15 cellular contexts compared by ENCODE assay signal in the genomic region with DNA sequence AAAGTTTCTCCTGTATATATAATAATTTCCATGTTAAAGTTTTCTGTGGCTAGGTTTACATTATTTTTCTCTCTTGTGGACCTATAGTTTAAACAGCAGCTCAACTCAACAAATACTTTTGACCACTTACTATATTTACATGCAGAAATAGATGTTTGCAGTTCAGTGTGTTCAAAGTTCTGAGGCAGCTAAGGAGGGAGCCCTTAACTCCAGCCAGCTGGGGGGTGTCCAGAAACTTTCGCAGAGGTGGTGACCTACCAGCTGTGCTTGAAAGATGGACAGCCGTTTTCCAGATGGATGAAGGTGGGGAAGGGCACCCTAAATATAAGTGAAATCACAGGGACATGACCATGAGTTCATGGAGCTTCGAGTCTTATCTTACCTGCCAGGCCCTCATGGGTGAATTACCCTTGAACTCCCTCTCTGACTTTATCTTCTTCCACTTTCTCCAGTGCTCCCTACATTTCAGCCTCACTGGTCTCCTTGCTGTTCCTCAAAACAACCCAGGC. TPM values are rescaled to one million over a fixed set of nuclear protein-coding genes. Genes with fewer than 3 reads are reported as not detected.
DNase-seq lines count a peak whose midpoint lies in the region; ATAC-seq, FAIRE-seq and TF ChIP-seq lines count a peak whose summit lies in the region.
"Had no signal": no experiment of that assay in that cellular context is flagged by ENCODE, and none has a peak within 500 bp of the region (broad histone marks: within the 10 kb centered on the region; RNA-seq: fewer than 3 reads in every experiment).

No MANE protein-coding gene starts in this region.

- intact Hi-C loops in Right ventricle myocardium superior (cut with DNase I) (no loop called here), left ventricle myocardium inferior (cut with micrococcal nuclease) (no loop called here), K562 (cut with micrococcal nuclease) (loop anchor here (5.0 kb wide), 2 partner anchors 33 to 48 kb away; a partner anchor contains a TSS)

- peaks cover 4% of the 10 kb centered on the region for H3K9me1 ChIP-seq in K562 (ENCODE audit: control insufficient read depth, insufficient read depth, low read length)

- peak; percentile 82 for FAIRE-seq in K562 (lab: Jason Lieb, UNC)
- FAIRE-seq: G401.6, GM12891, GM19239, H1 had no signal

- peaks cover 85% of the 10 kb centered on the region for H3K36me3 ChIP-seq in left ventricle myocardium inferior
- peaks cover 67% of the 10 kb centered on the region; the same call in 2 of the 3 replicates for H3K36me3 ChIP-seq in K562 (ENCODE audit: control insufficient read depth, insufficient read depth, low read length)
- peaks cover 16% of the 10 kb centered on the region for H3K36me3 ChIP-seq in osteoblast (ENCODE audit: insufficient read depth, low read length)

- ATAC-seq in Right ventricle myocardium superior (ENCODE audit: poor library complexity) (peak; percentile 47), T-helper 17 cell (no peak), K562 (peak; percentile 74), HG02588 (IDR thresholded peaks at IDR 0.05; ENCODE audit: unreplicated experiment) (no peak)
- ATAC-seq: CD8-positive, alpha-beta T cell had no signal

- POLR2A ChIA-PET in K562 (lab: Yijun Ruan, JAX), result interaction anchor here (1.2 to 2.6 kb wide), 6 partner anchors 9 to 33 kb away, joined by 3 to 7 read pairs (median 4); a partner anchor contains a TSS

- DNase-seq in Right ventricle myocardium superior (no peak), left ventricle myocardium inferior (no peak), T-helper 17 cell (no peak), K562 (ENCODE audit: extremely low read depth in 1 of 4, low spot score in 3 of 4) (peak; percentile 27 to 84 (median 54)), osteoblast (ENCODE audit: insufficient read length, low spot score, missing footprints) (peak; percentile 10)
- DNase-seq in activated CD4-positive, alpha-beta T cell treated with anti-CD3 and anti-CD28 coated beads for 48 hours, result no peak
- DNase-seq: CD8-positive, alpha-beta T cell; H9 had no signal

- in situ Hi-C loops in K562 (cut with MboI), result no loop called here

- peak overlapping the region; percentile 2; the same call in 1 of the 2 replicates for H3K4me2 ChIP-seq in K562 (ENCODE audit: insufficient read depth, low read length)
- no peak overlapping the region for H3K4me2 ChIP-seq in osteoblast (ENCODE audit: insufficient read depth, low read length)
- H3K4me2 ChIP-seq: BLaER1 treated with 17β-estradiol and CSF1 and Interleukin-3, amounts not matched to agents 10 nM and 100 nM had no signal

- no peak for TF ChIP-seq CTCF in left ventricle myocardium inferior (IDR thresholded peaks at IDR 0.05; ENCODE audit: borderline replicate concordance)
- no peak for TF ChIP-seq CTCF in K562 (IDR thresholded peaks at IDR 0.05 in 2 of 3, conservative IDR thresholded peaks at IDR 0.05 in 1 of 3; ENCODE audit: insufficient read depth in 2 of 3, low read depth in 1 of 3, low read length in 3 of 3)
- no peak for TF ChIP-seq CTCF in osteoblast (IDR thresholded peaks at IDR 0.05; ENCODE audit: extremely low read depth, low read depth, low read length)

- CTCF ChIA-PET in K562 (lab: Yijun Ruan, JAX; ENCODE audit: low intra/inter-chr PET ratio), result no interaction called here

- 3% methylated on average over 3 of the region's 3 CpGs for WGBS in K562 (ENCODE audit: insufficient coverage, low coverage, missing lambda C conversion rate)

- peak; percentile 78 for TF ChIP-seq EP300 in K562 (IDR thresholded peaks at IDR 0.05; ENCODE audit: low read length)

- peak overlapping the region; percentile 51 for H3K27ac Mint-ChIP-seq in T-helper 17 cell
- H3K27ac Mint-ChIP-seq: B cell; CD8-positive, alpha-beta T cell had no signal

- H3K4me3 ChIP-seq in left ventricle myocardium inferior (no peak overlapping the region), K562 (no peak overlapping the region), osteoblast (ENCODE audit: insufficient read depth, low read length) (no peak overlapping the region)
- H3K4me3 ChIP-seq: BLaER1 treated with 17β-estradiol and CSF1 and Interleukin-3, amounts not matched to agents 10 nM and 100 nM had no signal

- H3K36me3 Mint-ChIP-seq in T-helper 17 cell (ENCODE audit: low read depth), result peaks cover 22% of the 10 kb centered on the region

- H3K4me1 ChIP-seq in left ventricle myocardium inferior (peaks cover 4% of the 10 kb centered on the region), K562 (replicated peaks in 1 of 2; ENCODE audit: control insufficient read depth in 2 of 2, insufficient read depth in 2 of 2, low read length in 2 of 2) (peaks cover 17 to 29% of the 10 kb centered on the region in 2 experiments; a peak in 4 of 5 replicates), osteoblast (ENCODE audit: insufficient read depth, low read length) (no peaks in the 10 kb centered on the region)

- no peaks in the 10 kb centered on the region for H4K20me1 ChIP-seq in K562 (replicated peaks; ENCODE audit: control insufficient read depth, insufficient read depth, low read length)
- H4K20me1 ChIP-seq in osteoblast (ENCODE audit: insufficient read depth, low read length), result peaks cover 3% of the 10 kb centered on the region

- no peak overlapping the region for H3K27ac ChIP-seq in left ventricle myocardium inferior (replicated peaks)
- no peak overlapping the region for H3K27ac ChIP-seq in K562 (ENCODE audit: extremely low read depth, low read depth, low read length)
- no peak overlapping the region for H3K27ac ChIP-seq in osteoblast (ENCODE audit: low read depth, low read length)
- H3K27ac ChIP-seq: BLaER1 treated with 17β-estradiol and CSF1 and Interleukin-3, amounts not matched to agents 10 nM and 100 nM had no signal

- TF ChIP-seq RAD21 in K562 (CRISPR knock-in tag; conservative IDR thresholded peaks at IDR 0.05 in 1 of 2, IDR thresholded peaks at IDR 0.05 in 1 of 2), result no peak

- H3K27me3 Mint-ChIP-seq in T-helper 17 cell, result no peaks in the 10 kb centered on the region
- H3K27me3 Mint-ChIP-seq: B cell had no signal

- H2AFZ ChIP-seq in K562 (ENCODE audit: low read depth, low read length) (no peak overlapping the region), osteoblast (ENCODE audit: low read length) (no peak overlapping the region)

- peaks cover 21% of the 10 kb centered on the region for H3K4me1 Mint-ChIP-seq in T-helper 17 cell

- H3K27me3 ChIP-seq in left ventricle myocardium inferior (ENCODE audit: low read depth) (no peaks in the 10 kb centered on the region), K562 (ENCODE audit: control insufficient read depth in 2 of 2, insufficient read depth in 2 of 2, low read length in 2 of 2) (no peaks in the 10 kb centered on the region), osteoblast (ENCODE audit: insufficient read depth, low read length) (no peaks in the 10 kb centered on the region)
- H3K27me3 ChIP-seq: BLaER1 treated with 17β-estradiol and CSF1 and Interleukin-3, amounts not matched to agents 10 nM and 100 nM had no signal

- no peak overlapping the region for H3K9ac ChIP-seq in K562 (ENCODE audit: insufficient read depth in 1 of 2, low read depth in 2 of 2, low read length in 2 of 2)
- H3K9ac ChIP-seq: BLaER1 treated with 17β-estradiol and CSF1 and Interleukin-3, amounts not matched to agents 10 nM and 100 nM had no signal

- no peak overlapping the region for H3K4me3 Mint-ChIP-seq in T-helper 17 cell
- H3K4me3 Mint-ChIP-seq: B cell; CD8-positive, alpha-beta T cell; H9 had no signal

- H3K9me3 ChIP-seq in left ventricle myocardium inferior (replicated peaks) (no peaks in the 10 kb centered on the region), T-helper 17 cell (ENCODE audit: control insufficient read depth, low read length, poor library complexity, severe bottlenecking) (no peaks in the 10 kb centered on the region), K562 (replicated peaks; ENCODE audit: control insufficient read depth, insufficient read depth, low read depth, low read length) (no peaks in the 10 kb centered on the region), osteoblast (ENCODE audit: low read depth, low read length) (no peaks in the 10 kb centered on the region)
- H3K9me3 ChIP-seq: BLaER1 treated with 17β-estradiol and CSF1 and Interleukin-3, amounts not matched to agents 10 nM and 100 nM had no signal

- TF ChIP-seq POLR2A in K562 (conservative IDR thresholded peaks at IDR 0.05), result no peak

- no peaks in the 10 kb centered on the region; the same call in 2 of the 3 replicates for H3K79me2 ChIP-seq in K562 (ENCODE audit: control insufficient read depth, insufficient read depth, low read length)
- no peaks in the 10 kb centered on the region for H3K79me2 ChIP-seq in osteoblast (ENCODE audit: insufficient read depth, low read length)

- BruUV-seq in K562 (replicated peaks; lab: Mats Ljungman, UMichigan), result no TSS peak

TF ChIP-seq in K562, 482 proteins besides CTCF, POLR2A, EP300 and RAD21 (continues in another document):
- TF ChIP-seq LEF1 (IDR thresholded peaks at IDR 0.05), result no peak

RNA-seq across cellular contexts. Expression of a gene that starts 33.4 kb away (rescaled TPM):
- 14.4 TPM for total RNA-seq in Right ventricle myocardium superior
- 15.8 TPM for total RNA-seq in left ventricle myocardium inferior
- 1 to 10 TPM; 8.0 to 9.9 TPM for total RNA-seq in T-helper 17 cell
- total RNA-seq in K562 (2011; cell fraction: chromatin; rRNA removed; ENCODE audit: low replicate concordance), result 39.4 and 43.4 TPM in 2 replicates
- 22.5 and 28.2 TPM in 2 replicates for total RNA-seq in K562 (2011; cell fraction: nucleolus; rRNA removed)
- total RNA-seq in K562 (2011; cell fraction: nucleoplasm; rRNA removed), result 33.8 and 41.0 TPM in 2 replicates
- total RNA-seq in K562 (2014; rRNA removed), result 14.9 and 15.8 TPM in 2 replicates
- 16.3 TPM in 2 replicates for total RNA-seq in K562 (2014; rRNA removed; fragmentation: Illumina TruSeq; extraction: Trizol)
- 17.8 and 18.5 TPM in 2 replicates for total RNA-seq in K562 (2015; rRNA removed; fragmentation: Illumina TruSeq; extraction: Trizol)
- total RNA-seq in K562 (2021), result 14.7 and 16.9 TPM in 2 replicates
- polyA plus RNA-seq in K562 (2011; rRNA removed), result 25.6 and 27.5 TPM in 2 replicates
- 18.1 and 25.8 TPM in 2 replicates for polyA plus RNA-seq in K562 (2011; cell fraction: cytosol; rRNA removed)
- polyA plus RNA-seq in K562 (2011; cell fraction: nucleus; rRNA removed), result 44.2 and 53.9 TPM in 2 replicates
- 9.0 and 9.1 TPM in 2 replicates for polyA plus RNA-seq in K562 (2012)
- 20.8 and 24.2 TPM in 2 replicates for polyA plus RNA-seq in K562 (2014; fragmentation: Illumina TruSeq; extraction: Trizol)
- polyA plus RNA-seq in K562 (2014; fragmentation: Nextera tagmentation; extraction: Ambion mirVana), result 10 to 100 TPM in 1 of 2 experiments, 1 to 10 TPM in 1; 6.5 to 12.0 TPM
- polyA plus RNA-seq in K562 (2014; rRNA removed), result 18.2 and 23.6 TPM in 2 replicates
- 31.5 and 32.2 TPM in 2 replicates for polyA minus RNA-seq in K562 (2011; rRNA and poly(A)+ RNA removed)
- polyA minus RNA-seq in K562 (2011; cell fraction: cytosol; rRNA and poly(A)+ RNA removed), result 12.5 and 13.8 TPM in 2 replicates
- 19.7 and 32.0 TPM in 2 replicates for polyA minus RNA-seq in K562 (2011; cell fraction: nucleus; rRNA and poly(A)+ RNA removed)
- 9.7 and 10.5 TPM in 2 replicates for total RNA-seq in osteoblast

Comparison
In these comparisons a context has a peak if more than half of its experiments do, and no peak if none do; other contexts are left out.
1. ATAC-seq: peak in Right ventricle myocardium superior (single experiment) and K562 (single experiment); none in T-helper 17 cell (single experiment) and HG02588 (single experiment).
2. DNase-seq: peak in K562 (4 of 4) and osteoblast (single experiment); none in Right ventricle myocardium superior (single experiment), left ventricle myocardium inferior (single experiment), T-helper 17 cell (0 of 3) and activated CD4-positive, alpha-beta T cell treated with anti-CD3 and anti-CD28 coated beads for 48 hours (single experiment).